Comparison of ENCODE assay signal across 36 cellular contexts in the genomic region with DNA sequence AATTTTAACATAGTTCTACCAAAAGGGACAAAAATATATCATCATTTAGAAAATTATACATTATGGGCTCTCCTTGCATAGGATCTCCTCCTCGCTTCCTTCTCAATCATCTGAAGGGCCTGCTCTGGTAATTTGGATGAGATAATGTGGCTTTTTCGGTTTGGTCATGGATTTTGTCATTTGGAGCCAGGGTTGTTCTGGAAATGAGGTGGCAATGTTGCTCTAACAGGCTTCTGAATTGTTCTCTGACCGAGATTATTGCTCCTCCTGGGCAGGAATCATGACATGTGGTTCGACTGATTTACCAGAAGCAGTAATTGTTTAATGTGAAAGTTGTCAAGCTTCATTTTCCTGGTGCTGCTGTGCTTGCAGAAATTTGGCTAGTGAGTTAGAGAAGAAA.
DNase-seq lines count a peak whose midpoint lies in the region; ATAC-seq, FAIRE-seq and TF ChIP-seq lines count a peak whose summit lies in the region.
"Had no signal": no experiment of that assay in that cellular context is flagged by ENCODE, and none has a peak within 500 bp of the region (broad histone marks: within the 10 kb centered on the region; RNA-seq: fewer than 3 reads in every experiment).

No MANE protein-coding gene starts in this region.

- no peak for TF ChIP-seq POLR2A in heart left ventricle (IDR thresholded peaks at IDR 0.05)

- H3K4me3 Mint-ChIP-seq in type B pancreatic cell: no peak overlapping the region
- H3K4me3 Mint-ChIP-seq: activated CD8-positive, alpha-beta memory T cell treated with anti-CD3 and anti-CD28 coated beads, Interleukin-2, amount 10 ng/mL, durations not matched to agents 7 days and 5 days; activated naive CD4-positive, alpha-beta T cell treated with anti-CD3 and anti-CD28 coated beads, Interleukin-2, amount 10 ng/mL, durations not matched to agents 7 days and 5 days; activated T-cell treated with anti-CD3 and anti-CD28 coated beads, Interleukin-2, amount 50 U/mL, for 72 hours; endodermal cell; IgD-negative memory B cell; mesothelial cell of epicardium; naive thymus-derived CD8-positive, alpha-beta T cell; stimulated activated naive B cell treated with anti-CD40 and anti-IgM and Interleukin-4, amounts not matched to agents 10 μg/mL and 1 μg/mL and 100 μg/mL, for 72 hours had no signal

- H3K4me1 Mint-ChIP-seq in type B pancreatic cell (ENCODE audit: unreplicated experiment): no peaks in the 10 kb centered on the region
- H3K4me1 Mint-ChIP-seq: activated naive CD4-positive, alpha-beta T cell treated with anti-CD3 and anti-CD28 coated beads, Interleukin-2, amount 10 ng/mL, durations not matched to agents 7 days and 5 days; IgD-negative memory B cell; naive thymus-derived CD8-positive, alpha-beta T cell had no signal

- no peaks in the 10 kb centered on the region for H3K9me3 Mint-ChIP-seq in type B pancreatic cell
- H3K9me3 Mint-ChIP-seq: activated naive CD4-positive, alpha-beta T cell treated with anti-CD3 and anti-CD28 coated beads, Interleukin-2, amount 10 ng/mL, durations not matched to agents 7 days and 5 days; activated T-cell treated with anti-CD3 and anti-CD28 coated beads, Interleukin-2, amount 50 U/mL, for 72 hours; endodermal cell; mesothelial cell of epicardium; naive thymus-derived CD8-positive, alpha-beta T cell; stimulated activated naive B cell treated with anti-CD40 and anti-IgM and Interleukin-4, amounts not matched to agents 10 μg/mL and 1 μg/mL and 100 μg/mL, for 72 hours had no signal

- H3K4me1 ChIP-seq in heart left ventricle: no peaks in the 10 kb centered on the region
- H3K4me1 ChIP-seq: BLaER1, breast epithelium, esophagus squamous epithelium, gastrocnemius medialis, HAP-1, left lung, testis, vagina had no signal

- H3K27me3 Mint-ChIP-seq in type B pancreatic cell: no peaks in the 10 kb centered on the region
- H3K27me3 Mint-ChIP-seq: activated CD8-positive, alpha-beta memory T cell treated with anti-CD3 and anti-CD28 coated beads, Interleukin-2, amount 10 ng/mL, durations not matched to agents 7 days and 5 days; activated naive CD4-positive, alpha-beta T cell treated with anti-CD3 and anti-CD28 coated beads, Interleukin-2, amount 10 ng/mL, durations not matched to agents 7 days and 5 days; IgD-negative memory B cell; naive thymus-derived CD8-positive, alpha-beta T cell; stimulated activated naive B cell treated with anti-CD40 and anti-IgM and Interleukin-4, amounts not matched to agents 10 μg/mL and 1 μg/mL and 100 μg/mL, for 72 hours had no signal

- DNase-seq in GM20000 (ENCODE audit: low spot score): no peak
- no peak for DNase-seq in type B pancreatic cell (ENCODE audit: extremely low spot score, unreplicated experiment)
- DNase-seq in heart left ventricle: no peak
- DNase-seq: activated CD4-positive, alpha-beta T cell treated with anti-CD3 and anti-CD28 coated beads for 48 hours; activated CD8-positive, alpha-beta memory T cell treated with anti-CD3 and anti-CD28 coated beads, Interleukin-2, amount 10 ng/mL, durations not matched to agents 7 days and 5 days; activated naive CD4-positive, alpha-beta T cell treated with anti-CD3 and anti-CD28 coated beads, Interleukin-2, amount 10 ng/mL, durations not matched to agents 7 days and 5 days; activated T-cell treated with anti-CD3 and anti-CD28 coated beads, Interleukin-2, amount 50 U/mL, for 72 hours; amygdala; cortex of kidney; DMS79; endodermal cell; esophagus squamous epithelium; gastrocnemius medialis; GF-D8; hypothalamus; left lung; naive thymus-derived CD8-positive, alpha-beta T cell; NCI-H1092 treated with DMSO at 0.1 percent for 48 hours; NCI-H187 treated with DMSO at 0.1 percent for 48 hours; NCI-H774; ovary; stimulated activated CD4-positive, alpha-beta T cell treated with anti-CD3 and anti-CD28 coated beads, Interleukin-2, amount 100 ng/mL, for 48 hours; stimulated activated naive B cell treated with anti-CD40 and anti-IgM and Interleukin-4, amounts not matched to agents 10 μg/mL and 1 μg/mL and 100 μg/mL, for 72 hours; testis had no signal

- H3K27me3 ChIP-seq in heart left ventricle: no peaks in the 10 kb centered on the region
- H3K27me3 ChIP-seq: BLaER1, breast epithelium, esophagus squamous epithelium, gastrocnemius medialis, left lung, ovary, testis, vagina had no signal

- H3K9me3 ChIP-seq in heart left ventricle: no peaks in the 10 kb centered on the region
- H3K9me3 ChIP-seq: BLaER1, breast epithelium, esophagus squamous epithelium, gastrocnemius medialis, HAP-1, left lung, ovary, testis, vagina had no signal

- no peaks in the 10 kb centered on the region for H3K36me3 ChIP-seq in heart left ventricle
- H3K36me3 ChIP-seq: BLaER1, breast epithelium, esophagus squamous epithelium, gastrocnemius medialis, HAP-1, left lung, ovary, vagina had no signal

- H3K27ac ChIP-seq in heart left ventricle: no peak overlapping the region
- H3K27ac ChIP-seq: BLaER1, breast epithelium, esophagus squamous epithelium, gastrocnemius medialis, left lung, ovary, testis, vagina had no signal

- intact Hi-C loops in heart left ventricle (cut with DNase I): no loop called here

- ATAC-seq in GM18868 (IDR thresholded peaks at IDR 0.05; ENCODE audit: unreplicated experiment): peak; percentile 23
- ATAC-seq in HG02588 (IDR thresholded peaks at IDR 0.05; ENCODE audit: unreplicated experiment): peak; percentile 32
- peak; percentile 34 for ATAC-seq in HG03196 (IDR thresholded peaks at IDR 0.05; ENCODE audit: unreplicated experiment)
- ATAC-seq in HG03175 (IDR thresholded peaks at IDR 0.05; ENCODE audit: unreplicated experiment): no peak
- no peak for ATAC-seq in heart left ventricle
- ATAC-seq: activated CD8-positive, alpha-beta memory T cell treated with anti-CD3 and anti-CD28 coated beads, Interleukin-2, amount 10 ng/mL, durations not matched to agents 7 days and 5 days; gastrocnemius medialis; left lung; naive thymus-derived CD8-positive, alpha-beta T cell; SK-N-SH treated with all-trans-retinoic acid at 6 μM for 48 hours; stimulated activated naive B cell treated with anti-CD40 and anti-IgM and Interleukin-4, amounts not matched to agents 10 μg/mL and 1 μg/mL and 100 μg/mL, for 72 hours had no signal

- H3K4me3 ChIP-seq in heart left ventricle: no peak overlapping the region
- H3K4me3 ChIP-seq: BLaER1, breast epithelium, esophagus squamous epithelium, gastrocnemius medialis, HAP-1, left lung, ovary, testis, vagina had no signal

- peak; percentile 33 for FAIRE-seq in islet of Langerhans (lab: Jason Lieb, UNC)

- no peak for TF ChIP-seq CTCF in GM20000 (IDR thresholded peaks at IDR 0.05; ENCODE audit: extremely low read depth, missing control alignments)
- TF ChIP-seq CTCF in type B pancreatic cell (conservative IDR thresholded peaks at IDR 0.05): no peak
- no peak for TF ChIP-seq CTCF in heart left ventricle (IDR thresholded peaks at IDR 0.05)

- no peak overlapping the region for H3K27ac Mint-ChIP-seq in type B pancreatic cell
- H3K27ac Mint-ChIP-seq: activated CD8-positive, alpha-beta memory T cell treated with anti-CD3 and anti-CD28 coated beads, Interleukin-2, amount 10 ng/mL, durations not matched to agents 7 days and 5 days; activated naive CD4-positive, alpha-beta T cell treated with anti-CD3 and anti-CD28 coated beads, Interleukin-2, amount 10 ng/mL, durations not matched to agents 7 days and 5 days; activated T-cell treated with anti-CD3 and anti-CD28 coated beads, Interleukin-2, amount 50 U/mL, for 72 hours; endodermal cell; IgD-negative memory B cell; mesothelial cell of epicardium; naive thymus-derived CD8-positive, alpha-beta T cell; stimulated activated naive B cell treated with anti-CD40 and anti-IgM and Interleukin-4, amounts not matched to agents 10 μg/mL and 1 μg/mL and 100 μg/mL, for 72 hours had no signal

- WGBS in heart left ventricle, 4 donors: 57 to 77% (median 71%) methylated on average over 4 of the region's 4 CpGs

- no peaks in the 10 kb centered on the region for H3K36me3 Mint-ChIP-seq in type B pancreatic cell
- H3K36me3 Mint-ChIP-seq: activated CD8-positive, alpha-beta memory T cell treated with anti-CD3 and anti-CD28 coated beads, Interleukin-2, amount 10 ng/mL, durations not matched to agents 7 days and 5 days; activated naive CD4-positive, alpha-beta T cell treated with anti-CD3 and anti-CD28 coated beads, Interleukin-2, amount 10 ng/mL, durations not matched to agents 7 days and 5 days; IgD-negative memory B cell; mesothelial cell of epicardium; naive thymus-derived CD8-positive, alpha-beta T cell; stimulated activated naive B cell treated with anti-CD40 and anti-IgM and Interleukin-4, amounts not matched to agents 10 μg/mL and 1 μg/mL and 100 μg/mL, for 72 hours had no signal

Comparison
In these comparisons a context has a peak if more than half of its experiments do, and no peak if none do; other contexts are left out.
1. ATAC-seq: peak in GM18868 (single experiment), HG02588 (single experiment) and HG03196 (single experiment); none in HG03175 (single experiment) and heart left ventricle (0 of 4).